In the genomic region with DNA sequence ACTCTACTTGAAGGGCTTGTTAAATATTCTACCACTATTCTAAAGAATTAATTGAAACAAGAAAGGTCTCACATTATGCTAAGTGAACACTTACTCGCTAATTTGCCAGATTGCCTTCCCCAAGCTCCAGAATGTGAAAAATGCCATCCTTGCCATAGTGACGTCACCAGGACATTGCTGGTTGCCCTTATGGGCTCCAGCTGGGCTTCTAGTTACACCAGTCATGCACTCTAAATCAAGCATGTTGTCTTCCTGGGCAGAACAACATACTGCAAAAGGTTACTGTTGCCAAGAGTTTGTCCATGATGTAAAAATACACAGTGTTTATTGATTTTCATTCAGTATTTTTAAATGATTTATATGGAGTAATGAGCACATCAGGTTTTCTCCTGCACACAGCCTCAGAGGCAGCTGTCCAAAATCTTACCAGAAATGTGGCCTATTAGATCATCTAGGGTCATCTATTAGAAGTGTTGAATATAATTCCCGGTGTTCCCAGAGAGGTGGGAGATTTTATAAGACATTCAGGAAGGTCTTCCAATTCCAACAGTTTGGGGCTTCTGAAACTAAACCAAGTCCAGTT, we compare ENCODE assay signal across 13 cellular contexts.
DNase-seq lines count a peak whose midpoint lies in the region; ATAC-seq and TF ChIP-seq lines count a peak whose summit lies in the region.
"Had no signal": no experiment of that assay in that cellular context is flagged by ENCODE, and none has a peak within 500 bp of the region (broad histone marks: within the 10 kb centered on the region; RNA-seq: fewer than 3 reads in every experiment).

No MANE protein-coding gene starts in this region.

- 45 to 58% methylated on average over 3 of the region's 3 CpGs for WGBS in body of pancreas, 2 donors

- H3K27ac ChIP-seq in body of pancreas = no peak overlapping the region
- no peak overlapping the region for H3K27ac ChIP-seq in SJCRH30
- H3K27ac ChIP-seq: brain microvascular endothelial cell, sigmoid colon had no signal

- no peak overlapping the region for H3K27ac Mint-ChIP-seq in natural killer cell treated with Interleukin-12 subunit alpha and Interleukin-12 subunit beta and Interleukin-15 and Interleukin-18, amount 100 ng/mL, for 72 hours
- H3K27ac Mint-ChIP-seq: CD4-positive, alpha-beta memory T cell; T-helper 1 cell treated with Interleukin-12 subunit alpha and Interleukin-12 subunit beta and Interleukin-4 antibody, amounts not matched to agents 30 μg/mL and 1 μg/mL, for 36 hours had no signal

- DNase-seq in ELR (ENCODE audit: low read depth) (peak; percentile 13), NCI-H1694 (lab: John Stamatoyannopoulos, UW) (peak; percentile 84), body of pancreas (peak in 2 of 4 donors; percentile 7 to 16), myocyte (ENCODE audit: low read depth) (peak; percentile 55), SJCRH30 (no peak), NCI-H2081 treated with DMSO at 0.1 percent for 48 hours (lab: John Stamatoyannopoulos, UW) (no peak), left colon (no peak)
- no peak for DNase-seq in natural killer cell treated with Interleukin-12 subunit alpha and Interleukin-12 subunit beta and Interleukin-15 and Interleukin-18, amount 100 ng/mL, for 72 hours (ENCODE audit: low spot score)
- DNase-seq: activated CD4-positive, alpha-beta T cell treated with anti-CD3 and anti-CD28 coated beads for 48 hours; brain microvascular endothelial cell; CD4-positive, alpha-beta memory T cell; sigmoid colon had no signal

- no peak for TF ChIP-seq CTCF in body of pancreas (IDR thresholded peaks at IDR 0.05)

- H3K4me3 ChIP-seq in body of pancreas = no peak overlapping the region
- H3K4me3 ChIP-seq in SJCRH30 = no peak overlapping the region
- H3K4me3 ChIP-seq: sigmoid colon had no signal

- intact Hi-C loops in body of pancreas (cut with DNase I) (no loop called here), left colon (cut with DNase I, micrococcal nuclease) (no loop called here)

- H3K9me3 ChIP-seq in body of pancreas (no peaks in the 10 kb centered on the region), SJCRH30 (replicated peaks) (no peaks in the 10 kb centered on the region)
- H3K9me3 ChIP-seq: sigmoid colon had no signal

- H3K4me1 ChIP-seq in body of pancreas (no peaks in the 10 kb centered on the region), SJCRH30 (no peaks in the 10 kb centered on the region)
- H3K4me1 ChIP-seq: sigmoid colon had no signal

- H3K36me3 Mint-ChIP-seq in natural killer cell treated with Interleukin-12 subunit alpha and Interleukin-12 subunit beta and Interleukin-15 and Interleukin-18, amount 100 ng/mL, for 72 hours = no peaks in the 10 kb centered on the region
- H3K36me3 Mint-ChIP-seq: CD4-positive, alpha-beta memory T cell had no signal

- ATAC-seq in body of pancreas = peak; percentile 64
- no peak for ATAC-seq in natural killer cell treated with Interleukin-12 subunit alpha and Interleukin-12 subunit beta and Interleukin-15 and Interleukin-18, amount 100 ng/mL, for 72 hours
- ATAC-seq in left colon = no peak

- H3K4me3 Mint-ChIP-seq in natural killer cell treated with Interleukin-12 subunit alpha and Interleukin-12 subunit beta and Interleukin-15 and Interleukin-18, amount 100 ng/mL, for 72 hours = no peak overlapping the region
- H3K4me3 Mint-ChIP-seq: CD4-positive, alpha-beta memory T cell; T-helper 1 cell treated with Interleukin-12 subunit alpha and Interleukin-12 subunit beta and Interleukin-4 antibody, amounts not matched to agents 30 μg/mL and 1 μg/mL, for 36 hours had no signal

- H3K27me3 ChIP-seq in body of pancreas (no peaks in the 10 kb centered on the region), SJCRH30 (no peaks in the 10 kb centered on the region)
- H3K27me3 ChIP-seq: brain microvascular endothelial cell, sigmoid colon had no signal

- H3K36me3 ChIP-seq in body of pancreas (replicated peaks in 1 of 2; ENCODE audit: insufficient read depth in 1 of 2, low read depth in 2 of 2) (no peaks in the 10 kb centered on the region), SJCRH30 (no peaks in the 10 kb centered on the region)
- H3K36me3 ChIP-seq: brain microvascular endothelial cell, sigmoid colon had no signal

- H3K9me3 Mint-ChIP-seq in natural killer cell treated with Interleukin-12 subunit alpha and Interleukin-12 subunit beta and Interleukin-15 and Interleukin-18, amount 100 ng/mL, for 72 hours = no peaks in the 10 kb centered on the region
- H3K9me3 Mint-ChIP-seq: CD4-positive, alpha-beta memory T cell; T-helper 1 cell treated with Interleukin-12 subunit alpha and Interleukin-12 subunit beta and Interleukin-4 antibody, amounts not matched to agents 30 μg/mL and 1 μg/mL, for 36 hours had no signal

- H3K4me1 Mint-ChIP-seq in natural killer cell treated with Interleukin-12 subunit alpha and Interleukin-12 subunit beta and Interleukin-15 and Interleukin-18, amount 100 ng/mL, for 72 hours (ENCODE audit: low read depth in 2 of 2) = no peaks in the 10 kb centered on the region
- H3K4me1 Mint-ChIP-seq: CD4-positive, alpha-beta memory T cell had no signal

- TF ChIP-seq POLR2A in body of pancreas (IDR thresholded peaks at IDR 0.05) = no peak

- peaks cover 10 to 13% of the 10 kb centered on the region in 2 donors for H3K27me3 Mint-ChIP-seq in natural killer cell treated with Interleukin-12 subunit alpha and Interleukin-12 subunit beta and Interleukin-15 and Interleukin-18, amount 100 ng/mL, for 72 hours

Comparison
In these comparisons a context has a peak if more than half of its experiments do, and no peak if none do; other contexts are left out.
1. DNase-seq: peak in ELR (single experiment), NCI-H1694 (single experiment) and myocyte (single experiment); none in SJCRH30 (0 of 2), NCI-H2081 treated with DMSO at 0.1 percent for 48 hours (single experiment), natural killer cell treated with Interleukin-12 subunit alpha and Interleukin-12 subunit beta and Interleukin-15 and Interleukin-18, amount 100 ng/mL, for 72 hours (single experiment) and left colon (0 of 2).